Comparison of ENCODE assay signal across 22 cellular contexts in the genomic region with DNA sequence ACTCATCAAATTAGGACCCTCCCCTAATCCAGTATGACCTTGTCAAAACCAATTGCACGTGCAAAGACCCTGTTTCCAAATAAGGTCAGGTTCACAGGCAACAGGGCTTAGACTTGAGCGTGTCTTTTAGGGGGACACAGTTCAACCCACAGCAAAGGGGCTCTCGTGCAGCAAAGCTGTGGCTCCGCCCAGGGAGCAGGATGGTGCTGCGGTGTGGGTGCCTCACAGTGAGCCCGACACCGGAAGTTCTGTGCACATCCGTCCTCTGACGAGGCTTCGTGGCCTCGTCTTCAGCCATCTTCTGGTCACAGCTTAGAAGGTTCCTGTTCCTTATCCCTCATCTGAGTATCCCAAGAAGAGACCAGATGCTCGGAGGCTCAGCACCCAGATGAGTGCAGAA.
"Had no signal": no experiment of that assay in that cellular context is flagged by ENCODE, and none has a peak within 500 bp of the region (broad histone marks: within the 10 kb centered on the region; RNA-seq: fewer than 3 reads in every experiment).

No MANE protein-coding gene starts in this region.

- H3K4me1 Mint-ChIP-seq: immature natural killer cell had no signal

- FAIRE-seq: colon, endothelial cell of umbilical vein, frontal cortex, kidney had no signal

- H3K4me3 Mint-ChIP-seq: immature natural killer cell, mesothelial cell of epicardium, naive B cell had no signal

- H3K27ac Mint-ChIP-seq: mesothelial cell of epicardium had no signal

- ATAC-seq: foreskin keratinocyte, gastroesophageal sphincter, heart left ventricle, left lung, left ventricle myocardium superior, lower lobe of right lung, mucosa of descending colon had no signal

- H3K27me3 Mint-ChIP-seq: naive B cell had no signal

- H3K9me3 Mint-ChIP-seq: immature natural killer cell, mesothelial cell of epicardium had no signal

- DNase-seq: dermis blood vessel endothelial cell; dorsolateral prefrontal cortex; effector CD4-positive, alpha-beta T cell; effector memory CD4-positive, alpha-beta T cell; foreskin keratinocyte; hypothalamus; immature natural killer cell; islet precursor cell; kidney; kidney glomerular epithelial cell; left ventricle myocardium superior; lower lobe of right lung; mesenchymal stem cell; naive B cell had no signal

- H3K36me3 Mint-ChIP-seq: immature natural killer cell, mesothelial cell of epicardium, naive B cell had no signal
